In the genomic region with DNA sequence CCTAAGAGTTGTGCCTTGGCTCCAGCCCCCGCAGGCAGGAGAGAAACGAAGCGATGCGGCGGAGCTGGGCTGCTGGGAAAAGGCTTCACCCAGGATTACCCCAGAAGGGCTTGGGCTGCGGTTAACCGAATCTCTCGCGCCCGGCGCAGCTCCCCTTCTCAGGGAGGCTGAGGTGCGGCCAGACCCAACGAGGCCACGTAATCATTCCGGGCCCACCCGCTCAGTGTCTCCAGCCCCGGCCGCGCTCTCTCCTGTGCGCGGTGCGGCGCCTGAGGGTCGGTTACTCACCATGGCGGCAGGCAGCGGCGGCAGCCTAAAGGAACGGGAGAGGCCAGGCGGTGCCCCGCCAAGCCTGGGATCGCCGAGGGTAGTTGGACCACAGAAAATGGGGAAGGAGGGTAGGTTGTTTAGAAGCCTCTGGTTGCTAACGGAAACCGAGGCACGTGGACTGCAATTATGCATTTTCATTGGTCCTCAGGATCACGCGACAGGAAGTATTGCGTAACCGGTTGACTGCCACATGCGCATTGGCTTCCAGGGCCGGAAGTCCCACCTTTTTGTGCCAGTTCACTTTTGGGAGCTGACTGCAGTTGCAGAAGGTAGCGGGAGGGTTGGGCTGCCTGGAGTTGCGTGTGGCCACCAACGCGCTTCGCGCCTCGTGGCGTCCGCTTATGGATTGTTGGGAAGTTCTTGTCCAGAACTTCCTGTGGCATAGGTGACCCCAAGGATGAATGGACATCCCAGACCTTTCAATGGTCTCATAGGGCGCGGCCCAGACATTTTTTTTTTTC, we compare ENCODE assay signal across 8 cellular contexts. TPM values are rescaled to one million over a fixed set of nuclear protein-coding genes. Genes with fewer than 3 reads are reported as not detected.
A peak's percentile ranks its signal among the peaks of the same experiment; 100 is the strongest.
DNase-seq lines count a peak whose midpoint lies in the region; ATAC-seq and TF ChIP-seq lines count a peak whose summit lies in the region.

A gene with protein sequence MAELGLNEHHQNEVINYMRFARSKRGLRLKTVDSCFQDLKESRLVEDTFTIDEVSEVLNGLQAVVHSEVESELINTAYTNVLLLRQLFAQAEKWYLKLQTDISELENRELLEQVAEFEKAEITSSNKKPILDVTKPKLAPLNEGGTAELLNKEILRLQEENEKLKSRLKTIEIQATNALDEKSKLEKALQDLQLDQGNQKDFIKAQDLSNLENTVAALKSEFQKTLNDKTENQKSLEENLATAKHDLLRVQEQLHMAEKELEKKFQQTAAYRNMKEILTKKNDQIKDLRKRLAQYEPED (minus strand): TSS at position 419 of the 791 bp plus-strand sequence. CDS start 128 bp downstream, at position 291.

- H3K27ac ChIP-seq in CD8-positive, alpha-beta T cell (ENCODE audit: low read depth, low read length): peak within 1 kb of the TSS; percentile 93
- H3K27ac ChIP-seq in HUES64 (ENCODE audit: low read depth, low read length) (no peak within 1 kb of the TSS), OCI-LY3 (ENCODE audit: low read length) (no peak within 1 kb of the TSS)

- peaks cover 11% of the 10 kb centered on the region for H3K4me1 ChIP-seq in CD8-positive, alpha-beta T cell (ENCODE audit: insufficient read depth, low read length)
- H3K4me1 ChIP-seq in HUES64 (ENCODE audit: insufficient read depth, low read length) (no peaks in the 10 kb centered on the region), OCI-LY3 (ENCODE audit: low read length) (peaks cover 22% of the 10 kb centered on the region)

- CTCF ChIA-PET in CD8-positive, alpha-beta T cell (lab: Charles Lee): interaction anchor here (0.6 to 2.6 kb wide), 7 partner anchors 11 to 237 kb away, joined by 3 to 13 read pairs (median 4); no protein-coding TSS in a partner anchor

- peak within 1 kb of the TSS; percentile 96 for H3K4me3 Mint-ChIP-seq in CD8-positive, alpha-beta T cell

- peaks cover 13% of the 10 kb centered on the region for H3K36me3 Mint-ChIP-seq in CD8-positive, alpha-beta T cell

- peak within 1 kb of the TSS; percentile 86 for H2AFZ ChIP-seq in OCI-LY3 (ENCODE audit: low read depth, low read length)

- H3K79me2 ChIP-seq in OCI-LY3 (ENCODE audit: low read length): no peaks in the 10 kb centered on the region

- H3K4me2 ChIP-seq in OCI-LY3 (ENCODE audit: low read length): peak within 1 kb of the TSS; percentile 83

- peaks cover 16% of the 10 kb centered on the region for H3K4me1 Mint-ChIP-seq in CD8-positive, alpha-beta T cell (ENCODE audit: low read depth)

- no peaks in the 10 kb centered on the region for H4K20me1 ChIP-seq in OCI-LY3 (ENCODE audit: insufficient read depth, low read length)

- peak; percentile 74 to 91 (median 83) for DNase-seq in CD8-positive, alpha-beta T cell
- DNase-seq in activated T-cell treated with anti-CD3 and anti-CD28 coated beads for 1 hour (ENCODE audit: low read depth): peak; percentile 74
- DNase-seq in epithelial cell of esophagus (ENCODE audit: low read depth): peak; percentile 98
- peak; percentile 88 for DNase-seq in middle frontal gyrus (ENCODE audit: extremely low spot score, low spot score)
- peak; percentile 82 for DNase-seq in stimulated activated CD8-positive, alpha-beta memory T cell treated with anti-CD3 and anti-CD28 coated beads, Interleukin-15, amount 100 ng/mL, for 48 hours (ENCODE audit: low read depth in 2 of 2)

- peak within 1 kb of the TSS; percentile 88 for H3K4me3 ChIP-seq in CD8-positive, alpha-beta T cell (ENCODE audit: low read depth, low read length)
- H3K4me3 ChIP-seq in HUES64 (ENCODE audit: low read length): peak within 1 kb of the TSS; percentile 73
- peak within 1 kb of the TSS; percentile 88 for H3K4me3 ChIP-seq in OCI-LY3 (ENCODE audit: low read length)
- peak within 1 kb of the TSS; percentile 78 for H3K4me3 ChIP-seq in epithelial cell of esophagus (ENCODE audit: low read length)

- ATAC-seq in CD8-positive, alpha-beta T cell: peak; percentile 83
- peak; percentile 81 for ATAC-seq in GM21360 (IDR thresholded peaks at IDR 0.05; ENCODE audit: unreplicated experiment)

- H3K27me3 ChIP-seq in CD8-positive, alpha-beta T cell (ENCODE audit: insufficient read depth, low read length): no peaks in the 10 kb centered on the region
- H3K27me3 ChIP-seq in HUES64 (ENCODE audit: insufficient read depth, low read length) (peaks cover 52% of the 10 kb centered on the region), OCI-LY3 (ENCODE audit: low read depth, low read length) (peaks cover 19% of the 10 kb centered on the region)

- peak within 1 kb of the TSS; percentile 67 for H3K9ac ChIP-seq in HUES64 (ENCODE audit: low read depth, low read length)
- H3K9ac ChIP-seq in OCI-LY3 (ENCODE audit: low read length): peak within 1 kb of the TSS; percentile 47

- 4% methylated on average over 52 of the region's 52 CpGs for WGBS in HUES64

- no peaks in the 10 kb centered on the region for H3K27me3 Mint-ChIP-seq in CD8-positive, alpha-beta T cell (ENCODE audit: low read depth)

- TF ChIP-seq CTCF in CD8-positive, alpha-beta T cell (IDR thresholded peaks at IDR 0.05): no peak
- TF ChIP-seq CTCF in OCI-LY3 (IDR thresholded peaks at IDR 0.05; ENCODE audit: low read depth, low read length) (no peak), epithelial cell of esophagus (IDR thresholded peaks at IDR 0.05; ENCODE audit: insufficient read depth, low read depth, low read length, missing control alignments) (no peak)

- POLR2A ChIA-PET in CD8-positive, alpha-beta T cell (lab: Charles Lee): interaction anchor here (0.6 to 2.3 kb wide), 8 partner anchors 9 to 136 kb away, joined by 3 to 10 read pairs (median 4); no protein-coding TSS in a partner anchor

- peak within 1 kb of the TSS; percentile 96 for H3K27ac Mint-ChIP-seq in CD8-positive, alpha-beta T cell

- H3K9me3 Mint-ChIP-seq in CD8-positive, alpha-beta T cell: no peaks in the 10 kb centered on the region

- H3K36me3 ChIP-seq in CD8-positive, alpha-beta T cell (ENCODE audit: insufficient read depth, low read length): no peaks in the 10 kb centered on the region
- H3K36me3 ChIP-seq in HUES64 (ENCODE audit: insufficient read depth, low read length): no peaks in the 10 kb centered on the region
- no peaks in the 10 kb centered on the region for H3K36me3 ChIP-seq in OCI-LY3 (replicated peaks; ENCODE audit: low read depth, low read length)

- intact Hi-C loops in CD8-positive, alpha-beta T cell (cut with DNase I, micrococcal nuclease): loop anchor here (1.0 to 10.0 kb wide), 7 partner anchors 28 to 233 kb away; a partner anchor contains a TSS

- H3K9me3 ChIP-seq in CD8-positive, alpha-beta T cell (ENCODE audit: low read length): no peaks in the 10 kb centered on the region
- H3K9me3 ChIP-seq in HUES64 (ENCODE audit: insufficient read depth, low read depth, low read length) (no peaks in the 10 kb centered on the region; the same call in 1 of the 2 replicates), OCI-LY3 (ENCODE audit: insufficient read depth, low read length) (no peaks in the 10 kb centered on the region)

RNA-seq across cellular contexts. Expression of the gene that starts here (rescaled TPM):
- 10 to 100 TPM in 1 of 2 experiments, 1 to 10 TPM in 1; 10.0 TPM for total RNA-seq in CD8-positive, alpha-beta T cell
- polyA plus RNA-seq in HUES64 (2013, experiment 1 of 2): 12.0 TPM
- 16.4 TPM for polyA plus RNA-seq in HUES64 (2013, experiment 2 of 2)
